ENCODE assay signal across 8 cellular contexts in the genomic region with DNA sequence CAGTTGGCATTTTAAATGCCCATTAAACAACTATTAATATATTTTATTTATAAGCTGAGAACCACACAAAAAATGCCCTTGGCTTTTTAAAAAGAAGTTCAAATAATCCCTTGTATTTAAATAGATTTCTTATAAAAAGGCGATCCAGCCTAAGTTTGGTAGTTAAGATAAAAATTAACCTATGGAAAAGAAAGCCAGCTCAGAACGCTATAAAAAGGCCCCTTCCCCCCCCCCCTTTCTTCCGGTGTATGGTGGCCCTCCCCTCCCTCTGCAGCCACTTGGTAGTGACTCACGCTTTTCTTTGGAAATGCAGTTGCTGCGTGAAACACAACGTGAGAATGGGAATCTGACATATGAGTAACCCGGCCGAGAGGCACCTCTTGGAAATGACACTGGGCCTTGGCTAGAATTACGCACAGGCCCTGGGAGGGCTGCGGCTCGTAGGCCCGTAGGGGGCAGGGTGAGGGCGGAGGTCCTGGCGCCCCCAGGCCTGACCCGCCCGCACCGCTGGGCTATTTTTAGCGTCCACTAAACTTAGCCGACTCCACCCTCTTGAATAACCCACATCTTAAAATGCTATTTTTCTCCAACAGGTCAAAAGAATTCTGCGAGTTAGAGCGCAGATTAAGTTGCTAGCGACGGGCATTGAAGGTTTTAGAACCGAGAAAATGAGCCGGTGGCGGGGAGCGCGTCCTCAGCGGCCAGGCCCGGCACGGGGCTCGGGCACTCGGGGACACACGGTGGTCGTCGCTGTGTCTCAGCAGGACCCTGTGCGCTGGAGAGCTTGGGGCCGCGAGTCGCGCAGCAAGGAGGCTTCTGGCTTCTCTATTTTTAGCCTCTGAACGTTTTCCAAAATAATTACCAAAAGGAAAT.
A peak's percentile ranks its signal among the peaks of the same experiment; 100 is the strongest.
DNase-seq lines count a peak whose midpoint lies in the region; ATAC-seq lines count a peak whose summit lies in the region.

No MANE protein-coding gene starts in this region.

- ATAC-seq in HG02571 (IDR thresholded peaks at IDR 0.05; ENCODE audit: unreplicated experiment) = peak; percentile 18
- ATAC-seq in left lobe of liver = peak; percentile 58

- peaks cover 4% of the 10 kb centered on the region; the same call in 1 of the 2 replicates for H3K9me3 ChIP-seq in ES-I3 (ENCODE audit: control insufficient read depth, insufficient read depth, low read length)

- peak overlapping the region; percentile 67 for H3K9ac ChIP-seq in ES-I3 (ENCODE audit: low read depth, low read length)

- H3K36me3 ChIP-seq in ES-I3 (ENCODE audit: insufficient read depth, low read length) = no peaks in the 10 kb centered on the region

- peak; percentile 57 for DNase-seq in NCI-H2171 (lab: John Stamatoyannopoulos, UW)
- DNase-seq in activated CD4-positive, alpha-beta T cell treated with anti-CD3 and anti-CD28 coated beads for 24 hours (ENCODE audit: low read depth in 2 of 2) = peak; percentile 67 to 70
- DNase-seq in dedifferentiated amniotic fluid mesenchymal stem cell (ENCODE audit: extremely low spot score) = peak; percentile 97
- DNase-seq in left lobe of liver (ENCODE audit: low spot score) = peak; percentile 81
- DNase-seq in stimulated activated CD4-positive, alpha-beta T cell treated with anti-CD3 and anti-CD28 coated beads, Interleukin-1b, Interleukin-23, amount 100 ng/mL, for 4 hours (ENCODE audit: low read depth in 2 of 2) = peak; percentile 57 to 60
- DNase-seq in NCI-H1694 (lab: John Stamatoyannopoulos, UW) = no peak

- peaks cover 11% of the 10 kb centered on the region for H3K4me1 ChIP-seq in ES-I3 (ENCODE audit: insufficient read depth, low read length)
